Comparison of ENCODE assay signal across 12 cellular contexts in the genomic region with DNA sequence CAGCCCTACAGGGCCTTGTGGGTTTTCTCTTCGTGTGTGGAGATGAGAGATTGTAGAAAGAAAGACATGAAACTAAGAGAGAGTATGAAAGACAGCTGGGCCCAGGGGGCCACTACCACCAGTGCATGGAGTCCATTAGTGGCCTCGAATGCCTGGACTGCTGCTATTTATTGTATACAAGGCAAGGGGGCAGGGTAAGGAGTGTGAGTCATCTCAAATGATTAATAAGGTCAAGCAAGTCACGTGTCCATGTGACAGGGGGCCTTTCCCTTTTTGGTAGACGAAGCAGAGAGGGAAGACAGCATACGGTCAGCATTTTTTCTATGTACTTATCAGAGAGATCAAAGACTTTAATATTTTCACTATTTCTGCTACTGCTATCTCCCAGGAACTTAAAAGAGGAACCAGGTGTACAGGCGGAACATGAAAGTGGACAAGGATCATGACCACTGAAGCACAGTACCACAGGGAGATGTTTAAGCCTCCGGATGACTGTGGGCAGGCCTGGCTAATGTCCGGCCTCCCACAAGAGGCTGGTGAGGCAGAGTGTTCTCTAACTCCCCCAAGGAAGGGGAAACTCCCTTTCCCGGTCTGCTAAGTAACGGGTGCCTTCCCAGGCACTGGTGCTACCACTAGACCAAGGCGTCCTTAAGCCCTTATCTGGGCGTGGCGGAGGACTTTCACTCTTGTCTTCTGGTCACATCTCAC. TPM values are rescaled to one million over a fixed set of nuclear protein-coding genes. Genes with fewer than 3 reads are reported as not detected.
A peak's percentile ranks its signal among the peaks of the same experiment; 100 is the strongest.
DNase-seq lines count a peak whose midpoint lies in the region; ATAC-seq and TF ChIP-seq lines count a peak whose summit lies in the region.
"Had no signal": no experiment of that assay in that cellular context is flagged by ENCODE, and none has a peak within 500 bp of the region (broad histone marks: within the 10 kb centered on the region; RNA-seq: fewer than 3 reads in every experiment).

No MANE protein-coding gene starts in this region.

- H3K27me3 Mint-ChIP-seq in HFFc6 (ENCODE audit: insufficient read depth): peaks cover 16% of the 10 kb centered on the region

- peak in 2 of 3 donors; percentile 80 to 83 for TF ChIP-seq POLR2A in body of pancreas (IDR thresholded peaks at IDR 0.05)

- H3K4me1 Mint-ChIP-seq in HFFc6 (ENCODE audit: low read depth): peaks cover 14% of the 10 kb centered on the region

- H3K27ac ChIP-seq in body of pancreas (peak overlapping the region; percentile 82 to 92 (median 88)), lung (ENCODE audit: low read depth in 1 of 2, low read length in 1 of 2) (peak overlapping the region; percentile 10 to 71)
- H3K27ac ChIP-seq: C4-2B had no signal

- intact Hi-C loops in body of pancreas (cut with DNase I): no loop called here

- no peaks in the 10 kb centered on the region for H3K9me3 Mint-ChIP-seq in HFFc6
- H3K9me3 Mint-ChIP-seq: activated T-helper 1 cell treated with anti-CD3 and anti-CD28 coated beads, Interleukin-12 subunit alpha, Interleukin-12 subunit beta, Interleukin-2, Interleukin-4 antibody, amounts not matched to agents 30 ng/mL and 10 ng/mL and 1 ng/mL, durations not matched to agents 14 hours and 24 hours and 36 hours had no signal

- peak; percentile 66 for DNase-seq in A172 (ENCODE audit: low spot score)
- DNase-seq in HFFc6: peak; percentile 30
- peak; percentile 65 to 88 (median 80) for DNase-seq in body of pancreas
- no peak for DNase-seq in lung (ENCODE audit: low spot score)
- DNase-seq in activated CD4-positive, alpha-beta T cell treated with anti-CD3 and anti-CD28 coated beads, Interleukin-2, amount 50 U/mL, for 48 hours: no peak

- H3K4me3 Mint-ChIP-seq in HFFc6: no peak overlapping the region
- H3K4me3 Mint-ChIP-seq: activated T-helper 1 cell treated with anti-CD3 and anti-CD28 coated beads, Interleukin-12 subunit alpha, Interleukin-12 subunit beta, Interleukin-2, Interleukin-4 antibody, amounts not matched to agents 30 ng/mL and 10 ng/mL and 1 ng/mL, durations not matched to agents 14 hours and 24 hours and 36 hours had no signal

- H3K27me3 ChIP-seq in body of pancreas: no peaks in the 10 kb centered on the region
- no peaks in the 10 kb centered on the region for H3K27me3 ChIP-seq in lung (ENCODE audit: control insufficient read depth, insufficient read depth)

- TF ChIP-seq CTCF in HFFc6 (IDR thresholded peaks at IDR 0.05) (no peak), body of pancreas (IDR thresholded peaks at IDR 0.05) (no peak), lung (IDR thresholded peaks at IDR 0.05; ENCODE audit: control extremely low read depth, extremely low read depth) (no peak)

- H3K27ac Mint-ChIP-seq in HFFc6: no peak overlapping the region
- H3K27ac Mint-ChIP-seq: activated T-helper 1 cell treated with anti-CD3 and anti-CD28 coated beads, Interleukin-12 subunit alpha, Interleukin-12 subunit beta, Interleukin-2, Interleukin-4 antibody, amounts not matched to agents 30 ng/mL and 10 ng/mL and 1 ng/mL, durations not matched to agents 14 hours and 24 hours and 36 hours had no signal

- H3K9me3 ChIP-seq in body of pancreas: no peaks in the 10 kb centered on the region
- H3K9me3 ChIP-seq in lung (ENCODE audit: control insufficient read depth in 2 of 2, insufficient read depth in 1 of 2, low read length in 1 of 2): no peaks in the 10 kb centered on the region

- ATAC-seq in body of pancreas (peak; percentile 39), lung (ENCODE audit: insufficient read depth, low FRiP score) (no peak), HG03196 (IDR thresholded peaks at IDR 0.05; ENCODE audit: unreplicated experiment) (no peak), GM19397 (IDR thresholded peaks at IDR 0.05; ENCODE audit: unreplicated experiment) (no peak), GM19455 (IDR thresholded peaks at IDR 0.05; ENCODE audit: unreplicated experiment) (no peak)

- H3K4me1 ChIP-seq in body of pancreas: peaks cover 61% of the 10 kb centered on the region
- H3K4me1 ChIP-seq in lung (ENCODE audit: control insufficient read depth in 2 of 2, insufficient read depth in 2 of 2, low read length in 2 of 2): peaks cover 0 to 2% of the 10 kb centered on the region in 2 donors

- H3K36me3 ChIP-seq in body of pancreas (replicated peaks in 1 of 2; ENCODE audit: insufficient read depth in 1 of 2, low read depth in 2 of 2): no peaks in the 10 kb centered on the region
- no peaks in the 10 kb centered on the region for H3K36me3 ChIP-seq in lung (ENCODE audit: control insufficient read depth in 2 of 2, insufficient read depth in 2 of 2, low read length in 2 of 2)

- H3K4me3 ChIP-seq in body of pancreas (no peak overlapping the region), lung (no peak overlapping the region)

- 21 to 24% methylated on average over 13 of the region's 13 CpGs for WGBS in body of pancreas, 2 donors
- 49 to 72% methylated on average over 13 of the region's 13 CpGs for WGBS in lung, 2 donors

- H3K36me3 Mint-ChIP-seq in HFFc6 (ENCODE audit: low read depth): no peaks in the 10 kb centered on the region

RNA-seq across cellular contexts. Expression of a gene that starts 25.5 kb away (rescaled TPM):
- total RNA-seq in A172 (2014; rRNA removed; shearing (Covaris generic)): not detected in 2 replicates
- not detected for total RNA-seq in HFFc6 (2021; fragmentation: NEBNext Ultra II Directional; extraction: Animal tissue kit (Norgen Biotek cat#: 25700))
- not detected for total RNA-seq in body of pancreas
- total RNA-seq in lung: not detected
- not detected for polyA plus RNA-seq in lung
- total RNA-seq: activated T-helper 1 cell treated with anti-CD3 and anti-CD28 coated beads, Interleukin-12 subunit alpha, Interleukin-12 subunit beta, Interleukin-2, Interleukin-4 antibody, amounts not matched to agents 30 ng/mL and 10 ng/mL and 1 ng/mL, durations not matched to agents 14 hours and 24 hours and 36 hours; frontal cortex; subcutaneous adipose tissue had no signal

RNA-seq across cellular contexts. Expression of a gene that starts 28.4 kb away (rescaled TPM):
- 0.81 and 0.98 TPM in 2 replicates for total RNA-seq in A172 (2014; rRNA removed; shearing (Covaris generic))
- total RNA-seq in HFFc6 (2021; fragmentation: NEBNext Ultra II Directional; extraction: Animal tissue kit (Norgen Biotek cat#: 25700)): under 1 TPM in 3 of 6 experiments, not detected in 3; 0.05 to 0.06 (median 0.05) TPM
- total RNA-seq in body of pancreas (10 to 100 TPM; 14.8 to 79.1 TPM), lung (10 to 100 TPM in 1 of 2 donors, 1 to 10 TPM in 1; 5.1 to 12.4 TPM)
- 1 to 10 TPM; 5.5 to 8.6 TPM for polyA plus RNA-seq in lung

RNA-seq across cellular contexts. Expression of a gene that starts 30.0 kb away (rescaled TPM):
- total RNA-seq in A172 (2014; rRNA removed; shearing (Covaris generic)): 29.5 and 36.8 TPM in 2 replicates
- total RNA-seq in HFFc6 (2021; fragmentation: NEBNext Ultra II Directional; extraction: Animal tissue kit (Norgen Biotek cat#: 25700)): 10 to 100 TPM; 31.3 to 41.2 (median 34.0) TPM
- 10 to 100 TPM; 34.5 to 56.0 TPM for total RNA-seq in body of pancreas
- total RNA-seq in lung: 10 to 100 TPM; 36.5 to 93.7 TPM
- 10 to 100 TPM; 63.9 to 72.7 TPM for polyA plus RNA-seq in lung

RNA-seq across cellular contexts. Expression of a gene that starts 34.1 kb away (rescaled TPM):
- total RNA-seq in A172 (2014; rRNA removed; shearing (Covaris generic)): not detected in 2 replicates
- total RNA-seq in HFFc6 (2021; fragmentation: NEBNext Ultra II Directional; extraction: Animal tissue kit (Norgen Biotek cat#: 25700)): not detected
- total RNA-seq in body of pancreas: 10 to 100 TPM in 1 of 2 donors, 1 to 10 TPM in 1; 1.6 to 14.5 TPM
- 1 to 10 TPM; 1.2 to 3.1 TPM for total RNA-seq in lung
- 1 to 10 TPM in 1 of 2 donors, under 1 TPM in 1; 0.97 to 2.4 TPM for polyA plus RNA-seq in lung
- total RNA-seq: activated T-helper 1 cell treated with anti-CD3 and anti-CD28 coated beads, Interleukin-12 subunit alpha, Interleukin-12 subunit beta, Interleukin-2, Interleukin-4 antibody, amounts not matched to agents 30 ng/mL and 10 ng/mL and 1 ng/mL, durations not matched to agents 14 hours and 24 hours and 36 hours; frontal cortex had no signal

RNA-seq across cellular contexts. Expression of a gene that starts 40.4 kb away (rescaled TPM):
- total RNA-seq in A172 (2014; rRNA removed; shearing (Covaris generic)): 0.07 and 0.12 TPM in 2 replicates
- under 1 TPM in 1 of 6 experiments, not detected in 5; 0.07 TPM for total RNA-seq in HFFc6 (2021; fragmentation: NEBNext Ultra II Directional; extraction: Animal tissue kit (Norgen Biotek cat#: 25700))
- 10 to 100 TPM; 14.5 to 60.0 TPM for total RNA-seq in body of pancreas
- total RNA-seq in lung: 10 to 100 TPM; 26.2 to 32.8 TPM
- 10 to 100 TPM; 24.7 to 37.9 TPM for polyA plus RNA-seq in lung

Comparison
In these comparisons a context has a peak if more than half of its experiments do, and no peak if none do; other contexts are left out.
1. DNase-seq: peak in A172 (single experiment), HFFc6 (single experiment) and body of pancreas (4 of 4); none in lung (single experiment) and activated CD4-positive, alpha-beta T cell treated with anti-CD3 and anti-CD28 coated beads, Interleukin-2, amount 50 U/mL, for 48 hours (0 of 2).